Comparison of ENCODE assay signal across 17 cellular contexts in the genomic region with DNA sequence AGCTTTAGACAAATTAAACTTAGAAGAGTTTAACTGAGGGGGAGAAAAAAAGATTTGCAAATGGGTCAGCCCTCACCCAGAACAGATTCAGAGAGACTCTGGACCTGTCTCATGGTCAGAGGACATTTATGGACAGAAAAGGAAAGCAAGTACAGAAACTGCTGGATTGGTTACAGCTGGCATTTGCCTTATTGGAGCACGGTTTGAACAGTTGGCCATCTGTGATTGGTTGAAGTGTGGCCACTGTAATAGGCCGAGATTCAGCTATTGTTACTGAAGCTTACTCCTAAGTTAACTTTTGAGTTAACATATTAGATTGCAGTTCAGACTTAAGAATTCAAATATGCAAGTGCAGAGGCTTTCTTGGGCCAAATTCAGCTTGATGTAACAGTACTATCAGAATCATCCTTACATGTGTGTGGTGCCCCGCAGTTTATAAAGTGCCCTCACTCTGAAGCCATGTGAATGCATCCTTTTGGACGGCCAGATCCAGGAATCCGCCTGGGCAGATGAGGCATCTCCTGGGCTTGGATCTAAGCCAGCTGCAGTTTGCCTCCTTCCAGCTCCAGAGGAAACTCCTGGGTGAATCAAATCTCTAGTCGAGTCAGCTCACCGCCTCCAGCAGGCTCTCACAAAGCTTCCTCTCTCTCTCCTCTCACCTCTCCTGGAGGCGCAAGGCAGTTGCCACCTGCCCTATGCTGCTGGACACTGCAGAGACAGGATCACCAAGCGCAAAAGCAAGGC.
A peak's percentile ranks its signal among the peaks of the same experiment; 100 is the strongest.
DNase-seq lines count a peak whose midpoint lies in the region; ATAC-seq and TF ChIP-seq lines count a peak whose summit lies in the region.
"Had no signal": no experiment of that assay in that cellular context is flagged by ENCODE, and none has a peak within 500 bp of the region (broad histone marks: within the 10 kb centered on the region; RNA-seq: fewer than 3 reads in every experiment).

No MANE protein-coding gene starts in this region.

- H4K20me1 ChIP-seq in SK-N-SH (ENCODE audit: insufficient read depth) = no peaks in the 10 kb centered on the region

- H3K27me3 ChIP-seq in SK-N-SH (ENCODE audit: insufficient read depth) (no peaks in the 10 kb centered on the region), testis (no peaks in the 10 kb centered on the region)
- H3K27me3 ChIP-seq: foreskin keratinocyte had no signal

- H3K79me2 ChIP-seq in SK-N-SH (ENCODE audit: insufficient read depth) = no peaks in the 10 kb centered on the region

- H3K27me3 Mint-ChIP-seq in HFFc6 (ENCODE audit: insufficient read depth) = peaks cover 3% of the 10 kb centered on the region

- ATAC-seq in HG03175 (IDR thresholded peaks at IDR 0.05; ENCODE audit: unreplicated experiment) (no peak), GM18511 (IDR thresholded peaks at IDR 0.05; ENCODE audit: unreplicated experiment) (no peak)
- ATAC-seq: foreskin keratinocyte; naive thymus-derived CD4-positive, alpha-beta T cell had no signal

- WGBS in SK-N-SH (ENCODE audit: low lambda C conversion rate) = 34% methylated on average over 6 of the region's 9 CpGs
- 56 to 66% methylated on average over 9 of the region's 9 CpGs for WGBS in testis, 2 donors

- H3K4me1 Mint-ChIP-seq in HFFc6 (ENCODE audit: low read depth) = peaks cover 47% of the 10 kb centered on the region
- H3K4me1 Mint-ChIP-seq: activated naive CD8-positive, alpha-beta T cell treated with anti-CD3 and anti-CD28 coated beads, Interleukin-2, amount 10 ng/mL, durations not matched to agents 7 days and 5 days; naive thymus-derived CD4-positive, alpha-beta T cell had no signal

- CTCF ChIA-PET in SK-N-SH (lab: Yijun Ruan, JAX) = interaction anchor here (1.2 kb wide), 1 partner anchor 17 kb away, joined by 3 read pairs; no protein-coding TSS in a partner anchor

- TF ChIP-seq POLR2A in testis (IDR thresholded peaks at IDR 0.05) = no peak

- DNase-seq in HFFc6 (peak; percentile 4), SK-N-SH (no peak), fibroblast of pulmonary artery (ENCODE audit: low read depth) (peak; percentile 42), testis (peak; percentile 34), activated gamma-delta T cell treated with Interleukin-2 at 50 U/mL for 16 hours (no peak)
- DNase-seq: activated naive CD8-positive, alpha-beta T cell treated with anti-CD3 and anti-CD28 coated beads, Interleukin-2, amount 10 ng/mL, durations not matched to agents 7 days and 5 days; KBM-7; naive thymus-derived CD4-positive, alpha-beta T cell; NCI-H1105 treated with DMSO at 0.1 percent for 48 hours; NCI-H774; RPMI8226; WERI-Rb-1 had no signal

- TF ChIP-seq CTCF in HFFc6 (IDR thresholded peaks at IDR 0.05) = no peak
- TF ChIP-seq CTCF in SK-N-SH (IDR thresholded peaks at IDR 0.05) = no peak
- TF ChIP-seq CTCF in fibroblast of pulmonary artery (IDR thresholded peaks at IDR 0.05; ENCODE audit: low read length, missing control alignments) = no peak
- TF ChIP-seq CTCF in testis (IDR thresholded peaks at IDR 0.05) = no peak

- H3F3A ChIP-seq in SK-N-SH (replicated peaks; ENCODE audit: insufficient read depth) = no peaks in the 10 kb centered on the region

- H3K27ac ChIP-seq in SK-N-SH (ENCODE audit: low read depth in 2 of 2, low read length in 1 of 2) (no peak overlapping the region), testis (peak overlapping the region in 1 of 2 donors; percentile 53)
- H3K27ac ChIP-seq: C4-2B, foreskin keratinocyte, WERI-Rb-1 had no signal

- intact Hi-C loops in testis (cut with DNase I; ENCODE audit: low total_unique reads) = no loop called here

- H3K9me3 Mint-ChIP-seq in HFFc6 = no peaks in the 10 kb centered on the region
- H3K9me3 Mint-ChIP-seq: activated naive CD8-positive, alpha-beta T cell treated with anti-CD3 and anti-CD28 coated beads, Interleukin-2, amount 10 ng/mL, durations not matched to agents 7 days and 5 days had no signal

- H3K36me3 ChIP-seq in SK-N-SH (replicated peaks in 1 of 2; ENCODE audit: control insufficient read depth in 1 of 2, insufficient read depth in 2 of 2, low read length in 1 of 2) (no peaks in the 10 kb centered on the region), testis (ENCODE audit: low read depth, missing control alignments) (no peaks in the 10 kb centered on the region)
- H3K36me3 ChIP-seq: WERI-Rb-1 had no signal

- H3K9me3 ChIP-seq in SK-N-SH (no peaks in the 10 kb centered on the region), testis (no peaks in the 10 kb centered on the region)

- TF ChIP-seq RAD21 in SK-N-SH (IDR thresholded peaks at IDR 0.05; ENCODE audit: low read length) = no peak

- TF ChIP-seq EP300 in SK-N-SH (IDR thresholded peaks at IDR 0.05; ENCODE audit: borderline replicate concordance in 1 of 2, low read depth in 1 of 2, low read length in 1 of 2) = no peak

- H3K4me2 ChIP-seq in SK-N-SH = no peak overlapping the region
- H3K4me2 ChIP-seq: smooth muscle cell had no signal

- H3K36me3 Mint-ChIP-seq in HFFc6 (ENCODE audit: low read depth) = peaks cover 18% of the 10 kb centered on the region
- H3K36me3 Mint-ChIP-seq: activated naive CD8-positive, alpha-beta T cell treated with anti-CD3 and anti-CD28 coated beads, Interleukin-2, amount 10 ng/mL, durations not matched to agents 7 days and 5 days; naive thymus-derived CD4-positive, alpha-beta T cell had no signal

- peak overlapping the region; percentile 40; the same call in 1 of the 2 replicates for H3K4me3 Mint-ChIP-seq in HFFc6
- H3K4me3 Mint-ChIP-seq: activated naive CD8-positive, alpha-beta T cell treated with anti-CD3 and anti-CD28 coated beads, Interleukin-2, amount 10 ng/mL, durations not matched to agents 7 days and 5 days; naive thymus-derived CD4-positive, alpha-beta T cell had no signal

- H3K4me1 ChIP-seq in SK-N-SH (ENCODE audit: control insufficient read depth in 1 of 2, insufficient read depth in 2 of 2, low read depth in 1 of 2, low read length in 1 of 2) = no peaks in the 10 kb centered on the region
- H3K4me1 ChIP-seq in testis = peaks cover 9% of the 10 kb centered on the region
- H3K4me1 ChIP-seq: foreskin keratinocyte had no signal

- H2AFZ ChIP-seq in SK-N-SH (ENCODE audit: low read depth) = no peak overlapping the region

- peak overlapping the region; percentile 72 for H3K27ac Mint-ChIP-seq in HFFc6
- H3K27ac Mint-ChIP-seq: activated naive CD8-positive, alpha-beta T cell treated with anti-CD3 and anti-CD28 coated beads, Interleukin-2, amount 10 ng/mL, durations not matched to agents 7 days and 5 days had no signal

- H3K9ac ChIP-seq in SK-N-SH = no peak overlapping the region

- POLR2A ChIA-PET in SK-N-SH (lab: Yijun Ruan, JAX) = no interaction called here

- H3K4me3 ChIP-seq in SK-N-SH (ENCODE audit: low read depth in 2 of 2, low read length in 1 of 2) (no peak overlapping the region), fibroblast of pulmonary artery (replicated peaks; ENCODE audit: low read depth, low read length) (no peak overlapping the region), testis (no peak overlapping the region)
- H3K4me3 ChIP-seq: smooth muscle cell had no signal

- no peaks in the 10 kb centered on the region for H3K9me2 ChIP-seq in SK-N-SH

TF ChIP-seq in SK-N-SH, 30 proteins besides CTCF, POLR2A, EP300 and RAD21:
- no peak for TF ChIP-seq TCF12 (IDR thresholded peaks at IDR 0.05)
- TF ChIP-seq NFIC (IDR thresholded peaks at IDR 0.05; ENCODE audit: borderline replicate concordance) = 0 out of 2 replicates have a peak, but pooled peaks have one; percentile 7

Comparison
In these comparisons a context has a peak if more than half of its experiments do, and no peak if none do; other contexts are left out.
1. DNase-seq: peak in HFFc6 (single experiment), fibroblast of pulmonary artery (single experiment) and testis (single experiment); none in SK-N-SH (single experiment) and activated gamma-delta T cell treated with Interleukin-2 at 50 U/mL for 16 hours (single experiment).